26 cellular contexts compared by ENCODE assay signal in the genomic region with DNA sequence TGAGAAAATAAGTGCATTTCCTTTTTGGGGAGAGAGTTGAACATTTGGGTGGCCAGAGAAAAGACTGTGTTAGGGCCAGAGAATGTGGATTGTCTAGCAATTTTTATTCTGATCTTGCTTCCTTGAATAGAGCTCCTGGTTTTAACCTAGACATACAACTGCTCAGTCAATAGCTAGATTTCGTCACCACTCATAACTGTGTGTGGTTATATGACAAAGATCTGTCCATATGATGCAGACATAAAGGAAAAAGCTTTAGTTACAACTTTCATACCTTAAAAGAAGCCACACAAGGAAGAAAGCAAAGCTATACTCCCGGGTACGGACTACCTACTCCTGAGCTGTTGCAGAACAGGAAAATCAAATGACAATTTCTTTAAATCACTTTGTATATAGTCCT. TPM values are rescaled to one million over a fixed set of nuclear protein-coding genes. Genes with fewer than 3 reads are reported as not detected.
"Had no signal": no experiment of that assay in that cellular context is flagged by ENCODE, and none has a peak within 500 bp of the region (broad histone marks: within the 10 kb centered on the region; RNA-seq: fewer than 3 reads in every experiment).

No MANE protein-coding gene starts in this region.

- H3K9me3 ChIP-seq: adrenal gland, MG63, SJSA1 had no signal

- DNase-seq: activated B cell treated with CpG ODN at 0.5 μM for 24 hours; activated CD8-positive, alpha-beta memory T cell treated with anti-CD3 and anti-CD28 coated beads, Interleukin-2, amount 50 U/mL, for 48 hours; activated CD8-positive, alpha-beta T cell treated with anti-CD3 and anti-CD28 coated beads for 36 hours; activated gamma-delta T cell; activated naive CD4-positive, alpha-beta T cell treated with anti-CD3 and anti-CD28 coated beads, Interleukin-2, amount 10 ng/mL, durations not matched to agents 7 days and 5 days; activated naive CD8-positive, alpha-beta T cell treated with anti-CD3 and anti-CD28 coated beads, Interleukin-2, amount 10 ng/mL, durations not matched to agents 7 days and 5 days; activated T-cell treated with anti-CD3 and anti-CD28 coated beads, Interleukin-2, amount 50 U/mL, for 1 hour; adrenal gland; anterior cingulate cortex; cerebellar nuclear complex; MG63; NCI-H1105; NCI-H1436; NCI-H1694 treated with DMSO at 0.1 percent for 48 hours; NCI-H2029 treated with DMSO at 0.1 percent for 48 hours; NCI-H510A treated with DMSO at 0.1 percent for 48 hours; NCI-H69; RPMI8226; T-helper 17 cell; T-helper 9 cell had no signal

- FAIRE-seq: colon, TTC549 had no signal

- H3K36me3 ChIP-seq: adrenal gland, MG63, SJSA1 had no signal

- H3K27me3 ChIP-seq: adrenal gland, MG63, SJSA1 had no signal

- ATAC-seq: activated CD8-positive, alpha-beta T cell treated with anti-CD3 and anti-CD28 coated beads for 36 hours; Panc1; Right ventricle myocardium inferior; T-helper 17 cell had no signal

- H3K27ac Mint-ChIP-seq: activated B cell treated with CpG ODN at 0.5 μM for 24 hours; activated CD8-positive, alpha-beta T cell treated with anti-CD3 and anti-CD28 coated beads for 36 hours; activated naive CD4-positive, alpha-beta T cell treated with anti-CD3 and anti-CD28 coated beads, Interleukin-2, amount 10 ng/mL, durations not matched to agents 7 days and 5 days; activated naive CD8-positive, alpha-beta T cell treated with anti-CD3 and anti-CD28 coated beads, Interleukin-2, amount 10 ng/mL, durations not matched to agents 7 days and 5 days; T-helper 17 cell had no signal

- H3K4me1 Mint-ChIP-seq: activated B cell treated with CpG ODN at 0.5 μM for 24 hours; activated naive CD4-positive, alpha-beta T cell treated with anti-CD3 and anti-CD28 coated beads, Interleukin-2, amount 10 ng/mL, durations not matched to agents 7 days and 5 days; activated naive CD8-positive, alpha-beta T cell treated with anti-CD3 and anti-CD28 coated beads, Interleukin-2, amount 10 ng/mL, durations not matched to agents 7 days and 5 days; T-helper 17 cell had no signal

- H3K4me3 Mint-ChIP-seq: activated B cell treated with CpG ODN at 0.5 μM for 24 hours; activated CD8-positive, alpha-beta T cell treated with anti-CD3 and anti-CD28 coated beads for 36 hours; activated naive CD4-positive, alpha-beta T cell treated with anti-CD3 and anti-CD28 coated beads, Interleukin-2, amount 10 ng/mL, durations not matched to agents 7 days and 5 days; activated naive CD8-positive, alpha-beta T cell treated with anti-CD3 and anti-CD28 coated beads, Interleukin-2, amount 10 ng/mL, durations not matched to agents 7 days and 5 days; T-helper 17 cell had no signal

- H3K36me3 Mint-ChIP-seq: activated naive CD4-positive, alpha-beta T cell treated with anti-CD3 and anti-CD28 coated beads, Interleukin-2, amount 10 ng/mL, durations not matched to agents 7 days and 5 days; activated naive CD8-positive, alpha-beta T cell treated with anti-CD3 and anti-CD28 coated beads, Interleukin-2, amount 10 ng/mL, durations not matched to agents 7 days and 5 days had no signal

- H3K9me3 Mint-ChIP-seq: activated B cell treated with CpG ODN at 0.5 μM for 24 hours; activated CD8-positive, alpha-beta T cell treated with anti-CD3 and anti-CD28 coated beads for 36 hours; activated naive CD4-positive, alpha-beta T cell treated with anti-CD3 and anti-CD28 coated beads, Interleukin-2, amount 10 ng/mL, durations not matched to agents 7 days and 5 days; activated naive CD8-positive, alpha-beta T cell treated with anti-CD3 and anti-CD28 coated beads, Interleukin-2, amount 10 ng/mL, durations not matched to agents 7 days and 5 days had no signal

- H3K27me3 Mint-ChIP-seq: activated B cell treated with CpG ODN at 0.5 μM for 24 hours; activated CD8-positive, alpha-beta T cell treated with anti-CD3 and anti-CD28 coated beads for 36 hours; activated naive CD4-positive, alpha-beta T cell treated with anti-CD3 and anti-CD28 coated beads, Interleukin-2, amount 10 ng/mL, durations not matched to agents 7 days and 5 days; T-helper 17 cell had no signal

- H3K27ac ChIP-seq: adrenal gland, SJSA1 had no signal

- H3K4me3 ChIP-seq: adrenal gland, MG63, SJSA1 had no signal

- H3K4me1 ChIP-seq: adrenal gland, SJSA1 had no signal

RNA-seq across cellular contexts. Expression of a gene that starts 37.2 kb away (rescaled TPM):
- total RNA-seq: activated B cell treated with CpG ODN at 0.5 μM for 24 hours; activated CD8-positive, alpha-beta T cell treated with anti-CD3 and anti-CD28 coated beads for 36 hours; OCI-LY7; SJSA1 had no signal

RNA-seq across cellular contexts. Expression of a gene that starts 57.2 kb away (rescaled TPM):
- total RNA-seq: activated B cell treated with CpG ODN at 0.5 μM for 24 hours; activated CD8-positive, alpha-beta T cell treated with anti-CD3 and anti-CD28 coated beads for 36 hours; activated naive CD8-positive, alpha-beta T cell treated with anti-CD3 and anti-CD28 coated beads, Interleukin-2, amount 10 ng/mL, durations not matched to agents 7 days and 5 days; OCI-LY7; SJSA1 had no signal
